ENCODE assay signal across 8 cellular contexts in genomic region chr19:53879145-53880037, GRCh38. TPM values are rescaled to one million over a fixed set of nuclear protein-coding genes. Genes with fewer than 3 reads are reported as not detected.
DNase-seq lines count a peak whose midpoint lies in the region; ATAC-seq and TF ChIP-seq lines count a peak whose summit lies in the region.

No MANE protein-coding gene starts in this region.

- H3K79me2 ChIP-seq in osteoblast (ENCODE audit: insufficient read depth, low read length): no peaks in the 10 kb centered on the region

- H3K27me3 ChIP-seq in HUES48 (ENCODE audit: control insufficient read depth, insufficient read depth, low read length) (peaks cover 33% of the 10 kb centered on the region), osteoblast (ENCODE audit: insufficient read depth, low read length) (peaks cover 47% of the 10 kb centered on the region)

- H3K9me3 ChIP-seq in HUES48 (ENCODE audit: control insufficient read depth, insufficient read depth, low read length): no peaks in the 10 kb centered on the region
- H3K9me3 ChIP-seq in SK-N-MC (ENCODE audit: low read depth, low read length): no peaks in the 10 kb centered on the region
- no peaks in the 10 kb centered on the region for H3K9me3 ChIP-seq in osteoblast (ENCODE audit: low read depth, low read length)

- H3K9ac ChIP-seq in HUES48 (ENCODE audit: low read depth, low read length): no peak overlapping the region; the same call in 1 of the 2 replicates
- H3K9ac ChIP-seq in SK-N-MC (ENCODE audit: insufficient read length): peak overlapping the region; percentile 60

- H3K4me1 ChIP-seq in HUES48 (ENCODE audit: control insufficient read depth, insufficient read depth, low read length) (peaks cover 22% of the 10 kb centered on the region), osteoblast (ENCODE audit: insufficient read depth, low read length) (peaks cover 16% of the 10 kb centered on the region)

- POLR2A ChIA-PET in activated naive CD8-positive, alpha-beta T cell treated with anti-CD3 and anti-CD28 coated beads, Interleukin-2, amount 10 ng/mL, durations not matched to agents 7 days and 5 days (lab: Charles Lee): interaction anchor here (1.4 to 1.6 kb wide), 2 partner anchors 9 to 12 kb away, joined by 6 to 19 read pairs; partner anchors contain the start of gene MYADM

- peak overlapping the region; percentile 87 for H2AFZ ChIP-seq in osteoblast (ENCODE audit: low read length)

- peaks cover 0 to 10% (median 6%) of the 10 kb centered on the region in 7 donors for H3K9me3 Mint-ChIP-seq in CD14-positive monocyte
- H3K9me3 Mint-ChIP-seq in activated naive CD8-positive, alpha-beta T cell treated with anti-CD3 and anti-CD28 coated beads, Interleukin-2, amount 10 ng/mL, durations not matched to agents 7 days and 5 days: no peaks in the 10 kb centered on the region

- H3K4me2 ChIP-seq in osteoblast (ENCODE audit: insufficient read depth, low read length): peak overlapping the region; percentile 86

- intact Hi-C loops in CD14-positive monocyte (cut with micrococcal nuclease) (loop anchor here (5.0 to 10.0 kb wide), 4 partner anchors 32 to 145 kb away; partner anchors contain the start of gene NLRP12 (in 1 of the 2)), Right ventricle myocardium inferior (cut with DNase I) (loop anchor here (10.0 kb wide), 1 partner anchor 225 kb away; the partner anchor contains the start of genes NDUFA3 and OSCAR)

- peak overlapping the region in 5 of 7 donors; percentile 6 to 75 (median 70) for H3K27ac Mint-ChIP-seq in CD14-positive monocyte
- no peak overlapping the region for H3K27ac Mint-ChIP-seq in activated naive CD8-positive, alpha-beta T cell treated with anti-CD3 and anti-CD28 coated beads, Interleukin-2, amount 10 ng/mL, durations not matched to agents 7 days and 5 days

- H3K4me3 ChIP-seq in HUES48 (ENCODE audit: low read depth, low read length): peak overlapping the region; percentile 73
- H3K4me3 ChIP-seq in SK-N-MC: peak overlapping the region; percentile 80
- H3K4me3 ChIP-seq in osteoblast (ENCODE audit: insufficient read depth, low read length): peak overlapping the region; percentile 76

- H4K20me1 ChIP-seq in osteoblast (ENCODE audit: insufficient read depth, low read length): peaks cover 4% of the 10 kb centered on the region

- TF ChIP-seq CTCF in CD14-positive monocyte (IDR thresholded peaks at IDR 0.05) (no peak), osteoblast (IDR thresholded peaks at IDR 0.05; ENCODE audit: extremely low read depth, low read depth, low read length) (no peak)

- peaks cover 46% of the 10 kb centered on the region for H3K4me1 Mint-ChIP-seq in CD14-positive monocyte
- H3K4me1 Mint-ChIP-seq in activated naive CD8-positive, alpha-beta T cell treated with anti-CD3 and anti-CD28 coated beads, Interleukin-2, amount 10 ng/mL, durations not matched to agents 7 days and 5 days: peaks cover 22% of the 10 kb centered on the region

- ATAC-seq in GM19468 (IDR thresholded peaks at IDR 0.05; ENCODE audit: extremely low read depth, unreplicated experiment): peak; percentile 72
- peak; percentile 90 for ATAC-seq in activated naive CD8-positive, alpha-beta T cell treated with anti-CD3 and anti-CD28 coated beads, Interleukin-2, amount 10 ng/mL, durations not matched to agents 7 days and 5 days (ENCODE audit: low read depth)
- ATAC-seq in Right ventricle myocardium inferior: peak; percentile 99

- peaks cover 0 to 29% (median 25%) of the 10 kb centered on the region in 3 donors for H3K27me3 Mint-ChIP-seq in CD14-positive monocyte (ENCODE audit: low read depth in 3 of 3)
- peaks cover 15% of the 10 kb centered on the region for H3K27me3 Mint-ChIP-seq in activated naive CD8-positive, alpha-beta T cell treated with anti-CD3 and anti-CD28 coated beads, Interleukin-2, amount 10 ng/mL, durations not matched to agents 7 days and 5 days

- peaks cover 18 to 28% of the 10 kb centered on the region in 2 donors for H3K36me3 Mint-ChIP-seq in CD14-positive monocyte
- peaks cover 19% of the 10 kb centered on the region for H3K36me3 Mint-ChIP-seq in activated naive CD8-positive, alpha-beta T cell treated with anti-CD3 and anti-CD28 coated beads, Interleukin-2, amount 10 ng/mL, durations not matched to agents 7 days and 5 days

- H3K36me3 ChIP-seq in HUES48 (ENCODE audit: control insufficient read depth, insufficient read depth, low read length) (peaks cover 16% of the 10 kb centered on the region), SK-N-MC (ENCODE audit: insufficient read depth, low read length) (no peaks in the 10 kb centered on the region), osteoblast (ENCODE audit: insufficient read depth, low read length) (peaks cover 21% of the 10 kb centered on the region)

- no peak overlapping the region for H3K4me3 Mint-ChIP-seq in CD14-positive monocyte
- no peak overlapping the region for H3K4me3 Mint-ChIP-seq in activated naive CD8-positive, alpha-beta T cell treated with anti-CD3 and anti-CD28 coated beads, Interleukin-2, amount 10 ng/mL, durations not matched to agents 7 days and 5 days

- DNase-seq in CD14-positive monocyte (ENCODE audit: low spot score) (peak; percentile 73), SK-N-MC (ENCODE audit: low read depth, low spot score) (no peak), Right ventricle myocardium inferior (ENCODE audit: missing footprints) (peak; percentile 96), osteoblast (ENCODE audit: insufficient read length, low spot score, missing footprints) (peak; percentile 99), superior temporal gyrus (ENCODE audit: extremely low spot score) (peak; percentile 91)
- DNase-seq in activated naive CD8-positive, alpha-beta T cell treated with anti-CD3 and anti-CD28 coated beads, Interleukin-2, amount 10 ng/mL, durations not matched to agents 7 days and 5 days: peak; percentile 91

- H3K27ac ChIP-seq in HUES48 (ENCODE audit: low read depth, low read length) (peak overlapping the region; percentile 59), SK-N-MC (no peak overlapping the region), osteoblast (ENCODE audit: low read depth, low read length) (no peak overlapping the region)

RNA-seq across cellular contexts. Expression of gene PRKCG, which starts 2.6 kb away (rescaled TPM):
- not detected for polyA plus RNA-seq in CD14-positive monocyte
- not detected for total RNA-seq in activated naive CD8-positive, alpha-beta T cell treated with anti-CD3 and anti-CD28 coated beads, Interleukin-2, amount 10 ng/mL, durations not matched to agents 7 days and 5 days
- total RNA-seq in Right ventricle myocardium inferior: not detected
- total RNA-seq in osteoblast: under 0.01 TPM in 1 of 2 replicates, not detected in the other

RNA-seq across cellular contexts. Expression of gene MYADM, which starts 11.7 kb away (rescaled TPM):
- 100 to 1,000 TPM; 254 to 310 TPM for polyA plus RNA-seq in CD14-positive monocyte
- 10 to 100 TPM; 76.3 to 77.3 TPM for total RNA-seq in activated naive CD8-positive, alpha-beta T cell treated with anti-CD3 and anti-CD28 coated beads, Interleukin-2, amount 10 ng/mL, durations not matched to agents 7 days and 5 days
- total RNA-seq in Right ventricle myocardium inferior (141 TPM), osteoblast (16.2 and 17.4 TPM in 2 replicates)

RNA-seq across cellular contexts. Expression of gene CACNG7, which starts 29.7 kb away (rescaled TPM):
- not detected for polyA plus RNA-seq in CD14-positive monocyte
- not detected for total RNA-seq in activated naive CD8-positive, alpha-beta T cell treated with anti-CD3 and anti-CD28 coated beads, Interleukin-2, amount 10 ng/mL, durations not matched to agents 7 days and 5 days
- total RNA-seq in Right ventricle myocardium inferior (not detected), osteoblast (not detected in 2 replicates)

RNA-seq across cellular contexts. Expression of gene NLRP12, which starts 55.3 kb away (rescaled TPM):
- polyA plus RNA-seq in CD14-positive monocyte: 10 to 100 TPM; 47.0 to 64.9 TPM
- total RNA-seq in activated naive CD8-positive, alpha-beta T cell treated with anti-CD3 and anti-CD28 coated beads, Interleukin-2, amount 10 ng/mL, durations not matched to agents 7 days and 5 days: not detected
- total RNA-seq in Right ventricle myocardium inferior (0.43 TPM), osteoblast (under 0.01 TPM in 1 of 2 replicates, not detected in the other)
